ENCODE assay signal across 13 cellular contexts in genomic region chr5:1509346-1510085, GRCh38. TPM values are rescaled to one million over a fixed set of nuclear protein-coding genes. Genes with fewer than 3 reads are reported as not detected.
A peak's percentile ranks its signal among the peaks of the same experiment; 100 is the strongest.
DNase-seq lines count a peak whose midpoint lies in the region; TF ChIP-seq lines count a peak whose summit lies in the region.
"Had no signal": no experiment of that assay in that cellular context is flagged by ENCODE, and none has a peak within 500 bp of the region (broad histone marks: within the 10 kb centered on the region; RNA-seq: fewer than 3 reads in every experiment).

No MANE protein-coding gene starts in this region.

- H3K4me3 Mint-ChIP-seq in glutamatergic neuron (ENCODE audit: unreplicated experiment) = peak overlapping the region; percentile 12

- H3K36me3 Mint-ChIP-seq in glutamatergic neuron (ENCODE audit: unreplicated experiment) = peaks cover 11% of the 10 kb centered on the region

- peak overlapping the region; percentile 4; the same call in 1 of the 2 replicates for H3K27ac ChIP-seq in RWPE1
- H3K27ac ChIP-seq: C4-2B, parathyroid adenoma, SK-N-MC had no signal

- no peaks in the 10 kb centered on the region for H3K27me3 ChIP-seq in GM06990 (replicated peaks; ENCODE audit: control insufficient read depth, insufficient read depth, low read length)

- H3K27me3 Mint-ChIP-seq in glutamatergic neuron (ENCODE audit: unreplicated experiment) = peaks cover 9% of the 10 kb centered on the region

- POLR2A ChIA-PET in RWPE1 (lab: Yijun Ruan, JAX; ENCODE audit: low non-redundant PET) = no interaction called here

- no peak overlapping the region for H3K4me3 ChIP-seq in GM06990 (replicated peaks; ENCODE audit: low read depth, low read length)
- H3K4me3 ChIP-seq: SK-N-MC had no signal

- peaks cover 33% of the 10 kb centered on the region for H3K4me1 Mint-ChIP-seq in glutamatergic neuron (ENCODE audit: low read depth, unreplicated experiment)

- peaks cover 29% of the 10 kb centered on the region for H3K36me3 ChIP-seq in GM06990 (ENCODE audit: control insufficient read depth, insufficient read depth, low read length)

- TF ChIP-seq CTCF in GM06990 (IDR thresholded peaks at IDR 0.05; ENCODE audit: insufficient read depth, low read length, poor library complexity, severe bottlenecking) (no peak), RWPE1 (conservative IDR thresholded peaks at IDR 0.05; ENCODE audit: low read depth) (no peak), glutamatergic neuron (IDR thresholded peaks at IDR 0.05; ENCODE audit: partially characterized antibody, unreplicated experiment) (no peak)

- CTCF ChIA-PET in RWPE1 (lab: Yijun Ruan, JAX) = interaction anchor here (0.6 kb wide), 1 partner anchor 35 kb away, joined by 3 read pairs; no protein-coding TSS in a partner anchor

- DNase-seq in GM06990 (ENCODE audit: extremely low read depth, insufficient read length) (peak; percentile 3), RWPE1 (ENCODE audit: low spot score) (no peak), glutamatergic neuron (peak; percentile 13), posterior cingulate gyrus (peak in 8 of 10 donors; percentile 8 to 92 (median 52)), NCI-H1417 (lab: John Stamatoyannopoulos, UW) (no peak), NCI-H82 treated with DMSO at 0.1 percent for 48 hours (lab: John Stamatoyannopoulos, UW; ENCODE audit: unreplicated experiment) (no peak)
- no peak for DNase-seq in stimulated activated CD8-positive, alpha-beta memory T cell treated with anti-CD3 and anti-CD28 coated beads, Interleukin-4, amount 100 ng/mL, for 48 hours
- DNase-seq: KBM-7, NCI-H1436 treated with DMSO at 0.1 percent for 48 hours, NCI-H446 treated with DMSO at 0.1 percent for 48 hours had no signal

- intact Hi-C loops in posterior cingulate gyrus (cut with DNase I) = no loop called here

- H3K27ac Mint-ChIP-seq in glutamatergic neuron (ENCODE audit: unreplicated experiment) = no peak overlapping the region

- peaks cover 11% of the 10 kb centered on the region for H3K9me3 Mint-ChIP-seq in glutamatergic neuron (ENCODE audit: unreplicated experiment)

RNA-seq across cellular contexts. Expression of gene LPCAT1, which starts 14.2 kb away (rescaled TPM):
- total RNA-seq in glutamatergic neuron (ENCODE audit: unreplicated experiment) = 113 TPM

Comparison
In these comparisons a context has a peak if more than half of its experiments do, and no peak if none do; other contexts are left out.
1. DNase-seq: peak in GM06990 (single experiment), glutamatergic neuron (single experiment) and posterior cingulate gyrus (8 of 10); none in RWPE1 (single experiment), stimulated activated CD8-positive, alpha-beta memory T cell treated with anti-CD3 and anti-CD28 coated beads, Interleukin-4, amount 100 ng/mL, for 48 hours (single experiment), NCI-H1417 (0 of 3) and NCI-H82 treated with DMSO at 0.1 percent for 48 hours (single experiment).